Comparison of ENCODE assay signal across 12 cellular contexts in genomic region chr3:173799073-173799830, GRCh38.
DNase-seq lines count a peak whose midpoint lies in the region; ATAC-seq lines count a peak whose summit lies in the region.
"Had no signal": no experiment of that assay in that cellular context is flagged by ENCODE, and none has a peak within 500 bp of the region (broad histone marks: within the 10 kb centered on the region; RNA-seq: fewer than 3 reads in every experiment).

No MANE protein-coding gene starts in this region.

- no peak for ATAC-seq in HG02623 (IDR thresholded peaks at IDR 0.05; ENCODE audit: unreplicated experiment)

- no peaks in the 10 kb centered on the region for H3K9me3 ChIP-seq in HUES6 (ENCODE audit: control insufficient read depth, insufficient read depth, low read depth, low read length)
- no peaks in the 10 kb centered on the region for H3K9me3 ChIP-seq in adipocyte (ENCODE audit: control insufficient read depth, low read length)
- H3K9me3 ChIP-seq in iPS-20b (ENCODE audit: insufficient read depth, low read depth, low read length) = no peaks in the 10 kb centered on the region
- H3K9me3 ChIP-seq: HAP-1 had no signal

- peaks cover 46% of the 10 kb centered on the region for H3K4me1 ChIP-seq in HUES6 (ENCODE audit: control insufficient read depth, insufficient read depth, low read length)
- peaks cover 3% of the 10 kb centered on the region for H3K4me1 ChIP-seq in adipocyte (ENCODE audit: control insufficient read depth, insufficient read depth, low read length)
- H3K4me1 ChIP-seq in iPS-20b (ENCODE audit: insufficient read depth, low read length) = peaks cover 30% of the 10 kb centered on the region

- H3K4me3 ChIP-seq in HUES6 (ENCODE audit: low read depth, low read length) = no peak overlapping the region
- no peak overlapping the region for H3K4me3 ChIP-seq in adipocyte (ENCODE audit: low read length)
- H3K4me3 ChIP-seq in iPS-20b (ENCODE audit: low read length) = 0 out of 2 replicates have a peak overlapping the region, but pooled peaks have one; percentile 7
- H3K4me3 ChIP-seq: HAP-1 had no signal

- DNase-seq in ELR (ENCODE audit: low read depth) (peak; percentile 3), adipocyte (ENCODE audit: low read depth) (peak; percentile 3), NCI-H187 treated with DMSO at 0.1 percent for 48 hours (lab: John Stamatoyannopoulos, UW) (no peak)
- DNase-seq in activated CD4-positive, alpha-beta T cell treated with anti-CD3 and anti-CD28 coated beads, Interleukin-2, amount 50 U/mL, for 48 hours = no peak
- DNase-seq: CD4-positive, alpha-beta T cell; MV-4-11; NCI-H146; NCI-H774 had no signal

- no peaks in the 10 kb centered on the region for H3K36me3 ChIP-seq in HUES6 (ENCODE audit: control insufficient read depth, insufficient read depth, low read length)
- no peaks in the 10 kb centered on the region for H3K36me3 ChIP-seq in adipocyte (ENCODE audit: control insufficient read depth, insufficient read depth, low read length, severe bottlenecking)
- no peaks in the 10 kb centered on the region for H3K36me3 ChIP-seq in iPS-20b (ENCODE audit: insufficient read depth, low read depth, low read length)
- H3K36me3 ChIP-seq: HAP-1 had no signal

- H3K27me3 ChIP-seq in HUES6 (ENCODE audit: control insufficient read depth, insufficient read depth, low read length) (no peaks in the 10 kb centered on the region), adipocyte (replicated peaks; ENCODE audit: control insufficient read depth, insufficient read depth, low read length) (no peaks in the 10 kb centered on the region), iPS-20b (ENCODE audit: insufficient read depth, low read length) (no peaks in the 10 kb centered on the region)

- no peak overlapping the region for H3K9ac ChIP-seq in HUES6 (ENCODE audit: low read length)
- no peak overlapping the region for H3K9ac ChIP-seq in adipocyte (ENCODE audit: low read length)
- H3K9ac ChIP-seq in iPS-20b (ENCODE audit: low read depth, low read length) = no peak overlapping the region

- H3K27ac ChIP-seq in HUES6 (ENCODE audit: low read depth, low read length) (peak overlapping the region; percentile 81; the same call in 1 of the 2 replicates), iPS-20b (ENCODE audit: low read length) (no peak overlapping the region)

Comparison
In these comparisons a context has a peak if more than half of its experiments do, and no peak if none do; other contexts are left out.
1. DNase-seq: peak in ELR (single experiment) and adipocyte (single experiment); none in NCI-H187 treated with DMSO at 0.1 percent for 48 hours (single experiment) and activated CD4-positive, alpha-beta T cell treated with anti-CD3 and anti-CD28 coated beads, Interleukin-2, amount 50 U/mL, for 48 hours (0 of 2).